8 cellular contexts compared by ENCODE assay signal in genomic region chr1:17236779-17237601, GRCh38. TPM values are rescaled to one million over a fixed set of nuclear protein-coding genes. Genes with fewer than 3 reads are reported as not detected.
DNase-seq lines count a peak whose midpoint lies in the region; ATAC-seq and TF ChIP-seq lines count a peak whose summit lies in the region.

No MANE protein-coding gene starts in this region.

- ATAC-seq in left ventricle myocardium superior (peak; percentile 89), GM19467 (IDR thresholded peaks at IDR 0.05; ENCODE audit: unreplicated experiment) (no peak), HG02852 (IDR thresholded peaks at IDR 0.05; ENCODE audit: unreplicated experiment) (no peak)

- H3K4me3 ChIP-seq in GM12864 (ENCODE audit: low read depth, low read length) (no peak overlapping the region), retinal pigment epithelial cell (ENCODE audit: low read length) (no peak overlapping the region)

- peak; percentile 51 for DNase-seq in GM12864 (ENCODE audit: low read depth)
- peak; percentile 68 for DNase-seq in NCI-H1105 treated with DMSO at 0.1 percent for 48 hours (lab: John Stamatoyannopoulos, UW)
- peak; percentile 60 to 86 (median 69) for DNase-seq in T-helper 1 cell
- DNase-seq in amniotic epithelial cell (ENCODE audit: low read depth): peak; percentile 74
- peak; percentile 88 for DNase-seq in left ventricle myocardium superior
- no peak for DNase-seq in retinal pigment epithelial cell (ENCODE audit: low read depth)

- TF ChIP-seq CTCF in GM12864 (IDR thresholded peaks at IDR 0.05; ENCODE audit: low read depth, low read length, missing control alignments) (peak; percentile 78), retinal pigment epithelial cell (conservative IDR thresholded peaks at IDR 0.05; ENCODE audit: low read depth, low read length) (peak; percentile 78)

- intact Hi-C loops in left ventricle myocardium superior (cut with micrococcal nuclease): loop anchor here (2.0 to 5.0 kb wide), 2 partner anchors 112 to 180 kb away; no protein-coding TSS in a partner anchor

RNA-seq across cellular contexts. Expression of gene PADI3, which starts 11.9 kb away (rescaled TPM):
- not detected for total RNA-seq in left ventricle myocardium superior

RNA-seq across cellular contexts. Expression of gene PADI1, which starts 32.1 kb away (rescaled TPM):
- total RNA-seq in left ventricle myocardium superior: not detected
